ENCODE assay signal across 8 cellular contexts in genomic region chr2:9770308-9771100, GRCh38.
DNase-seq lines count a peak whose midpoint lies in the region; ATAC-seq and TF ChIP-seq lines count a peak whose summit lies in the region.

No MANE protein-coding gene starts in this region.

- WGBS in spleen, 5 donors = 71 to 77% (median 73%) methylated on average over 25 to 27 of the region's 27 CpGs

- DNase-seq in NCI-H146 (lab: John Stamatoyannopoulos, UW) = peak; percentile 53
- no peak for DNase-seq in NCI-H146 treated with DMSO at 0.1 percent for 48 hours (lab: John Stamatoyannopoulos, UW; ENCODE audit: unreplicated experiment)
- peak; percentile 77 for DNase-seq in NB4 (ENCODE audit: low read depth)
- DNase-seq in T-helper 2 cell = peak in 4 of 5 experiments; percentile 33 to 78 (median 38)
- peak; percentile 73 to 84 for DNase-seq in T47D (ENCODE audit: low read depth in 1 of 2, low spot score in 1 of 2)
- peak; percentile 79 for DNase-seq in iPS-NIHi11 (ENCODE audit: low spot score)
- no peak for DNase-seq in spleen

- H3K27ac ChIP-seq in spleen = peak overlapping the region in 1 of 8 donors; percentile 11

- no peaks in the 10 kb centered on the region for H3K36me3 ChIP-seq in spleen

- TF ChIP-seq CTCF in NB4 (IDR thresholded peaks at IDR 0.05; ENCODE audit: low read depth, low read length) = peak; percentile 88
- peak in 10 of 11 experiments; percentile 9 to 68 (median 51) for TF ChIP-seq CTCF in spleen (IDR thresholded peaks at IDR 0.05 in 8 of 11, conservative IDR thresholded peaks at IDR 0.05 in 3 of 11)

- H3K9me3 ChIP-seq in spleen = no peaks in the 10 kb centered on the region

- ATAC-seq in GM19452 (IDR thresholded peaks at IDR 0.05; ENCODE audit: unreplicated experiment) = no peak

- peaks cover 0 to 35% (median 7%) of the 10 kb centered on the region in 6 donors for H3K4me1 ChIP-seq in spleen

- no peak overlapping the region for H3K4me3 ChIP-seq in NB4 (ENCODE audit: low read depth, low read length)
- no peak overlapping the region for H3K4me3 ChIP-seq in spleen

- intact Hi-C loops in spleen (cut with DNase I; ENCODE audit: low total_unique reads) = no loop called here

- TF ChIP-seq POLR2A in NB4 (IDR thresholded peaks at IDR 0.05; ENCODE audit: extremely low read depth, insufficient read length) = no peak
- no peak for TF ChIP-seq POLR2A in spleen (IDR thresholded peaks at IDR 0.05)

- peaks cover 0 to 28% (median 0%) of the 10 kb centered on the region in 7 donors for H3K27me3 ChIP-seq in spleen (replicated peaks in 1 of 7)

- in situ Hi-C loops in T47D (cut with HindIII; ENCODE audit: low pct_unique_long_range_greater_than_20kb, low sequenced_read_pairs) = no loop called here

Comparison
In these comparisons a context has a peak if more than half of its experiments do, and no peak if none do; other contexts are left out.
1. DNase-seq: peak in NCI-H146 (single experiment), NB4 (single experiment), T-helper 2 cell (4 of 5), T47D (2 of 2) and iPS-NIHi11 (single experiment); none in NCI-H146 treated with DMSO at 0.1 percent for 48 hours (single experiment) and spleen (single experiment).